In genomic region chr2:104888489-104889245, GRCh38 we compare ENCODE assay signal across 1 cellular context.
TF ChIP-seq lines count a peak whose summit lies in the region.

No MANE protein-coding gene starts in this region.

TF ChIP-seq in K562, 482 proteins besides CTCF, POLR2A, EP300 and RAD21:
- TF ChIP-seq COPS2 (conservative IDR thresholded peaks at IDR 0.05): no peak
- TF ChIP-seq FOXK1 (CRISPR knock-in tag; IDR thresholded peaks at IDR 0.05; ENCODE audit: borderline replicate concordance): no peak
- TF ChIP-seq KAT7 (CRISPR knock-in tag; IDR thresholded peaks at IDR 0.05; ENCODE audit: borderline replicate concordance): no peak
- no peak for TF ChIP-seq ADNP (tag; IDR thresholded peaks at IDR 0.05)
